ENCODE assay signal across 8 cellular contexts in the genomic region with DNA sequence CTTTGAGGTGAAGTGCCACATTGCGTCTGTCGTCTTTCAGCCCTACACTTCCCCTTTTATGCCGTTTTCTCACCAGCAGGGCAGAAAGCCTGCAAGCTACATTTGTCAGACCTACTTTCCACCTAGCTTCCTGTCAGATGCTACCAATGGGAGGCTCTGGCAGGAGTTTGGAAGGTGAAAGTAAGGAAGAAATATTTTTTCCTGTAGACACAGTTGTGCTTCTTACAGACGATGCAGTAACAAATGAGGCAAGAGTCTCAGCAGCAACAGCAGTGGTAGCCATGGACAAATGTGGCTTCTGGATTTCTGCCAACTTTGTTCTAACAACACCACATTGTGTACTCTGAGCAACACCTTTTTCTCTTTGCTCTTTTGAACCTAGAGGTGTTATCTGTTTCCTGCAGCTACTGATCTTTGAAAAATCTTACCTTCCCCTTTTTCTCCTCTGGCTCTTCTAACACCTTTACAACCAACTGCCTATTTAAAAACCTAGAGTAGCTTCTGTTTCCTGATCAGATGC.
DNase-seq lines count a peak whose midpoint lies in the region; ATAC-seq and TF ChIP-seq lines count a peak whose summit lies in the region.

No MANE protein-coding gene starts in this region.

- H3K27me3 ChIP-seq in mucosa of rectum (ENCODE audit: control insufficient read depth in 2 of 2, insufficient read depth in 2 of 2, low read length in 2 of 2) (no peaks in the 10 kb centered on the region), smooth muscle cell (ENCODE audit: low read depth) (no peaks in the 10 kb centered on the region)

- H3K9me3 ChIP-seq in mucosa of rectum (ENCODE audit: control insufficient read depth in 2 of 2, low read length in 2 of 2) (no peaks in the 10 kb centered on the region), smooth muscle cell (replicated peaks; ENCODE audit: low read depth) (no peaks in the 10 kb centered on the region)

- H3K4me2 ChIP-seq in smooth muscle cell: no peak overlapping the region

- peaks cover 11 to 13% of the 10 kb centered on the region in 2 donors for H3K4me1 ChIP-seq in mucosa of rectum (ENCODE audit: control insufficient read depth in 2 of 2, insufficient read depth in 2 of 2, low read length in 2 of 2)
- no peaks in the 10 kb centered on the region for H3K4me1 ChIP-seq in smooth muscle cell (ENCODE audit: low read depth)

- DNase-seq in KG1 (lab: John Stamatoyannopoulos, UW): peak; percentile 95
- DNase-seq in activated CD8-positive, alpha-beta memory T cell treated with anti-CD3 and anti-CD28 coated beads, Interleukin-2, amount 50 U/mL, for 4 hours: peak; percentile 24
- DNase-seq in putamen (ENCODE audit: low spot score): no peak
- no peak for DNase-seq in smooth muscle cell (lab: John Stamatoyannopoulos, UW; ENCODE audit: unreplicated experiment)
- no peak for DNase-seq in posterior cingulate gyrus

- TF ChIP-seq CTCF in GM12873 (IDR thresholded peaks at IDR 0.05; ENCODE audit: insufficient read depth, low read depth, low read length, missing control alignments) (peak; percentile 56), smooth muscle cell (IDR thresholded peaks at IDR 0.05; ENCODE audit: borderline replicate concordance, insufficient read depth, poor library complexity, severe bottlenecking) (no peak)

- H3K9ac ChIP-seq in mucosa of rectum (ENCODE audit: low read depth in 1 of 2, low read length in 2 of 2) (no peak overlapping the region), smooth muscle cell (ENCODE audit: low read depth) (no peak overlapping the region)

- 86% methylated on average over 4 of the region's 4 CpGs for WGBS in smooth muscle cell (ENCODE audit: low lambda C conversion rate)

- H3K36me3 ChIP-seq in mucosa of rectum (ENCODE audit: control insufficient read depth in 2 of 2, insufficient read depth in 2 of 2, low read length in 2 of 2): no peaks in the 10 kb centered on the region
- no peaks in the 10 kb centered on the region for H3K36me3 ChIP-seq in smooth muscle cell (ENCODE audit: low read depth)

- H4K20me1 ChIP-seq in smooth muscle cell (ENCODE audit: low read depth): no peaks in the 10 kb centered on the region

- H3K27ac ChIP-seq in mucosa of rectum (ENCODE audit: low read depth in 2 of 2, low read length in 2 of 2) (peak overlapping the region; percentile 38 to 46), smooth muscle cell (ENCODE audit: low read depth) (no peak overlapping the region)

- intact Hi-C loops in posterior cingulate gyrus (cut with DNase I): no loop called here

- H3K4me3 ChIP-seq in mucosa of rectum (ENCODE audit: low read length in 2 of 2): peak overlapping the region in 1 of 2 donors; percentile 8
- no peak overlapping the region for H3K4me3 ChIP-seq in smooth muscle cell

- H3F3A ChIP-seq in smooth muscle cell (ENCODE audit: low read depth): no peaks in the 10 kb centered on the region

- no peak overlapping the region for H2AFZ ChIP-seq in smooth muscle cell (ENCODE audit: low read depth)

- H3K79me2 ChIP-seq in smooth muscle cell (ENCODE audit: low read depth): no peaks in the 10 kb centered on the region

- peak; percentile 86 for ATAC-seq in GM21528 (IDR thresholded peaks at IDR 0.05; ENCODE audit: low FRiP score, unreplicated experiment)

Comparison
In these comparisons a context has a peak if more than half of its experiments do, and no peak if none do; other contexts are left out.
1. DNase-seq: peak in KG1 (single experiment) and activated CD8-positive, alpha-beta memory T cell treated with anti-CD3 and anti-CD28 coated beads, Interleukin-2, amount 50 U/mL, for 4 hours (single experiment); none in putamen (single experiment), smooth muscle cell (single experiment) and posterior cingulate gyrus (0 of 10).